1 cellular context compared by ENCODE assay signal in the genomic region with DNA sequence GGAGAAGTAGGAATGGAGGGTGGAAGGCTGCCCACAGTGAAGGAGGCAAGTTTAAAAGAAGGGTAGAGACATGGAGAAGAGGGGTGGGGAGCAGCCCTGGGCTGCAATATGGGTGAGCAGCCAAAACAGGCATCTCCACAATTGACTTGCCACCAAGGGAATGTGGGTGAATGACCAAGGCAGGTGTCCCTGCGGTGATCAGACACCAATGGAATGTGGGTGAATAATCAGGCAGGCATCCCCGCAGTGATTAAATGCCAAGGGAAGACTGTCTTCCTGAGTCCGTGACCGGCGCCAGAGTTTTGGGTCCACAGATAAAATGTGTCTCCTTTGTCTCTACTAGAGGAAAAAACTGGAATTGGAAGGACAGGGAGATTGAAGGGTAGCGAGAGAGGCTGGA.
TF ChIP-seq lines count a peak whose summit lies in the region.

No MANE protein-coding gene starts in this region.

TF ChIP-seq in H1, 55 proteins besides CTCF, POLR2A, EP300 and RAD21:
- TF ChIP-seq TEAD4 (IDR thresholded peaks at IDR 0.05; ENCODE audit: low read depth, low read length) = peak; percentile 80
